In genomic region chr14:89315493-89316456, GRCh38 we compare ENCODE assay signal across 1 cellular context.
TF ChIP-seq lines count a peak whose summit lies in the region.

No MANE protein-coding gene starts in this region.

TF ChIP-seq in GM23338, 12 proteins besides CTCF, POLR2A, EP300 and RAD21 (continued from another document):
- TF ChIP-seq, protein P1, sequence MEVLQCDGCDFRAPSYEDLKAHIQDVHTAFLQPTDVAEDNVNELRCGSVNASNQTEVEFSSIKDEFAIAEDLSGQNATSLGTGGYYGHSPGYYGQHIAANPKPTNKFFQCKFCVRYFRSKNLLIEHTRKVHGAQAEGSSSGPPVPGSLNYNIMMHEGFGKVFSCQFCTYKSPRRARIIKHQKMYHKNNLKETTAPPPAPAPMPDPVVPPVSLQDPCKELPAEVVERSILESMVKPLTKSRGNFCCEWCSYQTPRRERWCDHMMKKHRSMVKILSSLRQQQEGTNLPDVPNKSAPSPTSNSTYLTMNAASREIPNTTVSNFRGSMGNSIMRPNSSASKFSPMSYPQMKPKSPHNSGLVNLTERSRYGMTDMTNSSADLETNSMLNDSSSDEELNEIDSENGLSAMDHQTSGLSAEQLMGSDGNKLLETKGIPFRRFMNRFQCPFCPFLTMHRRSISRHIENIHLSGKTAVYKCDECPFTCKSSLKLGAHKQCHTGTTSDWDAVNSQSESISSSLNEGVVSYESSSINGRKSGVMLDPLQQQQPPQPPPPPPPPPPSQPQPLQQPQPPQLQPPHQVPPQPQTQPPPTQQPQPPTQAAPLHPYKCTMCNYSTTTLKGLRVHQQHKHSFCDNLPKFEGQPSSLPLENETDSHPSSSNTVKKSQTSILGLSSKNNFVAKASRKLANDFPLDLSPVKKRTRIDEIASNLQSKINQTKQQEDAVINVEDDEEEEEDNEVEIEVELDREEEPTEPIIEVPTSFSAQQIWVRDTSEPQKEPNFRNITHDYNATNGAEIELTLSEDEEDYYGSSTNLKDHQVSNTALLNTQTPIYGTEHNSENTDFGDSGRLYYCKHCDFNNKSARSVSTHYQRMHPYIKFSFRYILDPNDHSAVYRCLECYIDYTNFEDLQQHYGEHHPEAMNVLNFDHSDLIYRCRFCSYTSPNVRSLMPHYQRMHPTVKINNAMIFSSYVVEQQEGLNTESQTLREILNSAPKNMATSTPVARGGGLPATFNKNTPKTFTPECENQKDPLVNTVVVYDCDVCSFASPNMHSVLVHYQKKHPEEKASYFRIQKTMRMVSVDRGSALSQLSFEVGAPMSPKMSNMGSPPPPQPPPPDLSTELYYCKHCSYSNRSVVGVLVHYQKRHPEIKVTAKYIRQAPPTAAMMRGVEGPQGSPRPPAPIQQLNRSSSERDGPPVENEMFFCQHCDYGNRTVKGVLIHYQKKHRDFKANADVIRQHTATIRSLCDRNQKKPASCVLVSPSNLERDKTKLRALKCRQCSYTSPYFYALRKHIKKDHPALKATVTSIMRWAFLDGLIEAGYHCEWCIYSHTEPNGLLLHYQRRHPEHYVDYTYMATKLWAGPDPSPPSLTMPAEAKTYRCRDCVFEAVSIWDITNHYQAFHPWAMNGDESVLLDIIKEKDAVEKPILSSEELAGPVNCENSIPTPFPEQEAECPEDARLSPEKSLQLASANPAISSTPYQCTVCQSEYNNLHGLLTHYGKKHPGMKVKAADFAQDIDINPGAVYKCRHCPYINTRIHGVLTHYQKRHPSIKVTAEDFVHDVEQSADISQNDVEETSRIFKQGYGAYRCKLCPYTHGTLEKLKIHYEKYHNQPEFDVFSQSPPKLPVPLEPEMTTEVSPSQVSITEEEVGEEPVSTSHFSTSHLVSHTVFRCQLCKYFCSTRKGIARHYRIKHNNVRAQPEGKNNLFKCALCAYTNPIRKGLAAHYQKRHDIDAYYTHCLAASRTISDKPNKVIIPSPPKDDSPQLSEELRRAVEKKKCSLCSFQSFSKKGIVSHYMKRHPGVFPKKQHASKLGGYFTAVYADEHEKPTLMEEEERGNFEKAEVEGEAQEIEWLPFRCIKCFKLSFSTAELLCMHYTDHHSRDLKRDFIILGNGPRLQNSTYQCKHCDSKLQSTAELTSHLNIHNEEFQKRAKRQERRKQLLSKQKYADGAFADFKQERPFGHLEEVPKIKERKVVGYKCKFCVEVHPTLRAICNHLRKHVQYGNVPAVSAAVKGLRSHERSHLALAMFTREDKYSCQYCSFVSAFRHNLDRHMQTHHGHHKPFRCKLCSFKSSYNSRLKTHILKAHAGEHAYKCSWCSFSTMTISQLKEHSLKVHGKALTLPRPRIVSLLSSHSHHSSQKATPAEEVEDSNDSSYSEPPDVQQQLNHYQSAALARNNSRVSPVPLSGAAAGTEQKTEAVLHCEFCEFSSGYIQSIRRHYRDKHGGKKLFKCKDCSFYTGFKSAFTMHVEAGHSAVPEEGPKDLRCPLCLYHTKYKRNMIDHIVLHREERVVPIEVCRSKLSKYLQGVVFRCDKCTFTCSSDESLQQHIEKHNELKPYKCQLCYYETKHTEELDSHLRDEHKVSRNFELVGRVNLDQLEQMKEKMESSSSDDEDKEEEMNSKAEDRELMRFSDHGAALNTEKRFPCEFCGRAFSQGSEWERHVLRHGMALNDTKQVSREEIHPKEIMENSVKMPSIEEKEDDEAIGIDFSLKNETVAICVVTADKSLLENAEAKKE (CRISPR knock-in tag; IDR thresholded peaks at IDR 0.05) = no peak
- TF ChIP-seq EZH2phosphoT487 (IDR thresholded peaks at IDR 0.05; ENCODE audit: unreplicated experiment) (no peak), NANOG (IDR thresholded peaks at IDR 0.05; ENCODE audit: borderline replicate concordance) (no peak), ZNF114 (CRISPR knock-in tag; IDR thresholded peaks at IDR 0.05) (no peak)
